22 cellular contexts compared by ENCODE assay signal in the genomic region with DNA sequence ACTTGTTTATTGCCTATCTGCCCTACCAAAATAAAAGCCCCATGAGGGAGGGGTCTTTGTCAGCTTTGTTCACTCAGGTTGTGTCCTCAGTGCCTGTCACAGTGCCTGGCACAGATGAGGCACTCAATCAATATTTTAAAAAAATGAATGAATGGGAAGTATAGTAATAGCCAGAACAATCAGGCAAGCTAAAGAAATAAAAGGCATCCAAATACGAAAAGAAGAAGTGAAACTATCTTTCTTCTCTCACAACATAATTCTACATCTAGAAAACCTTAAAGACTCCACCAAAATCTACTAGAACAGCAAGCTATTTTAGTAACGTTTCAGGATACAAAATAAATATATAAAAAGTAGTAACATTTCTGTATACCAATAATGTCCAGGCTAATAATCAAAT. TPM values are rescaled to one million over a fixed set of nuclear protein-coding genes. Genes with fewer than 3 reads are reported as not detected.
DNase-seq lines count a peak whose midpoint lies in the region; ATAC-seq and TF ChIP-seq lines count a peak whose summit lies in the region.
"Had no signal": no experiment of that assay in that cellular context is flagged by ENCODE, and none has a peak within 500 bp of the region (broad histone marks: within the 10 kb centered on the region; RNA-seq: fewer than 3 reads in every experiment).

No MANE protein-coding gene starts in this region.

- H3K9me3 Mint-ChIP-seq in glutamatergic neuron (ENCODE audit: unreplicated experiment) = peaks cover 5% of the 10 kb centered on the region

- H3K4me3 Mint-ChIP-seq in glutamatergic neuron (ENCODE audit: unreplicated experiment) = no peak overlapping the region
- H3K4me3 Mint-ChIP-seq: activated naive CD8-positive, alpha-beta T cell had no signal

- ATAC-seq in HG02870 (IDR thresholded peaks at IDR 0.05; ENCODE audit: unreplicated experiment) (peak; percentile 77), HG03558 (IDR thresholded peaks at IDR 0.05; ENCODE audit: extremely low read depth, unreplicated experiment) (peak; percentile 72), GM18502 (IDR thresholded peaks at IDR 0.05; ENCODE audit: poor library complexity, unreplicated experiment) (no peak)
- ATAC-seq: HepG2, Panc1, SK-N-SH treated with all-trans-retinoic acid at 6 μM for 48 hours had no signal

- TF ChIP-seq CTCF in glutamatergic neuron (IDR thresholded peaks at IDR 0.05; ENCODE audit: partially characterized antibody, unreplicated experiment) = no peak

- H3K27ac Mint-ChIP-seq in glutamatergic neuron (ENCODE audit: unreplicated experiment) = no peak overlapping the region
- H3K27ac Mint-ChIP-seq: activated naive CD8-positive, alpha-beta T cell had no signal

- no peaks in the 10 kb centered on the region for H3K4me1 Mint-ChIP-seq in glutamatergic neuron (ENCODE audit: low read depth, unreplicated experiment)

- DNase-seq in SIG-M5 treated with dmso at 0.1 percent for 504 hours (lab: John Stamatoyannopoulos, UW; ENCODE audit: unreplicated experiment) = peak; percentile 20
- DNase-seq in SIG-M5 (lab: John Stamatoyannopoulos, UW) = no peak
- DNase-seq in glutamatergic neuron = no peak
- no peak for DNase-seq in ecto neural progenitor cell (ENCODE audit: low spot score)
- DNase-seq in caudate nucleus (lab: John Stamatoyannopoulos, UW) = no peak
- DNase-seq: 8988T; activated CD4-positive, alpha-beta T cell treated with anti-CD3 and anti-CD28 coated beads, Interleukin-2, amount 50 U/mL, for 1 hour; brain microvascular endothelial cell; head of caudate nucleus; mesendoderm; NCI-H2081 treated with DMSO at 0.1 percent for 48 hours; NCI-H524 treated with DMSO at 0.1 percent for 48 hours; stimulated activated naive CD4-positive, alpha-beta T cell; trophoblast cell had no signal

- peaks cover 2% of the 10 kb centered on the region for H3K27me3 Mint-ChIP-seq in glutamatergic neuron (ENCODE audit: unreplicated experiment)

- peaks cover 23% of the 10 kb centered on the region for H3K36me3 Mint-ChIP-seq in glutamatergic neuron (ENCODE audit: unreplicated experiment)

- H3K27ac ChIP-seq in caudate nucleus (ENCODE audit: low read depth, low read length) = no peak overlapping the region
- H3K27ac ChIP-seq: BLaER1 had no signal

RNA-seq across cellular contexts. Expression of a gene that starts 37.8 kb away (rescaled TPM):
- 11.8 TPM for total RNA-seq in glutamatergic neuron (ENCODE audit: unreplicated experiment)
